ENCODE assay signal across 9 cellular contexts in genomic region chr5:180825768-180826525, GRCh38. TPM values are rescaled to one million over a fixed set of nuclear protein-coding genes. Genes with fewer than 3 reads are reported as not detected.
DNase-seq lines count a peak whose midpoint lies in the region; ATAC-seq and TF ChIP-seq lines count a peak whose summit lies in the region.
"Had no signal": no experiment of that assay in that cellular context is flagged by ENCODE, and none has a peak within 500 bp of the region (broad histone marks: within the 10 kb centered on the region; RNA-seq: fewer than 3 reads in every experiment).

No MANE protein-coding gene starts in this region.

- peaks cover 39% of the 10 kb centered on the region for H3K4me1 Mint-ChIP-seq in T-helper 2 cell treated with Interferon-gamma antibody and Interleukin-4, amounts not matched to agents 5 μg/mL and 100 μg/mL, for 36 hours (ENCODE audit: low read depth)
- peaks cover 23% of the 10 kb centered on the region for H3K4me1 Mint-ChIP-seq in neural progenitor cell

- H3K9me3 Mint-ChIP-seq in T-helper 2 cell treated with Interferon-gamma antibody and Interleukin-4, amounts not matched to agents 5 μg/mL and 100 μg/mL, for 36 hours, result peaks cover 4% of the 10 kb centered on the region
- H3K9me3 Mint-ChIP-seq in neural progenitor cell, result peaks cover 27% of the 10 kb centered on the region

- no peak for ATAC-seq in HG03457 (IDR thresholded peaks at IDR 0.05; ENCODE audit: unreplicated experiment)

- peak; percentile 22 for DNase-seq in T-helper 2 cell treated with Interferon-gamma antibody and Interleukin-4, amounts not matched to agents 5 μg/mL and 100 μg/mL, for 36 hours (ENCODE audit: low spot score)
- DNase-seq in T-helper 2 cell (no peak), amniotic epithelial cell (ENCODE audit: low read depth) (peak; percentile 85), kidney glomerular epithelial cell (lab: John Stamatoyannopoulos, UW) (peak; percentile 94), neural progenitor cell (ENCODE audit: low spot score) (no peak), NCI-H146 treated with DMSO at 0.1 percent for 48 hours (lab: John Stamatoyannopoulos, UW; ENCODE audit: unreplicated experiment) (no peak)

- H3K36me3 Mint-ChIP-seq in T-helper 2 cell treated with Interferon-gamma antibody and Interleukin-4, amounts not matched to agents 5 μg/mL and 100 μg/mL, for 36 hours (ENCODE audit: low read depth), result peaks cover 29% of the 10 kb centered on the region
- H3K36me3 Mint-ChIP-seq in neural progenitor cell, result peaks cover 14% of the 10 kb centered on the region

- H3K9me3 ChIP-seq in neural progenitor cell (ENCODE audit: low read depth), result no peaks in the 10 kb centered on the region

- H3K4me1 ChIP-seq in neural progenitor cell, result peaks cover 8% of the 10 kb centered on the region

- no peak overlapping the region for H2AFZ ChIP-seq in neural progenitor cell (replicated peaks)

- no peak for TF ChIP-seq CTCF in neural progenitor cell (IDR thresholded peaks at IDR 0.05)

- H3K27ac Mint-ChIP-seq in T-helper 2 cell treated with Interferon-gamma antibody and Interleukin-4, amounts not matched to agents 5 μg/mL and 100 μg/mL, for 36 hours, result no peak overlapping the region
- H3K27ac Mint-ChIP-seq in neural progenitor cell, result no peak overlapping the region
- H3K27ac Mint-ChIP-seq: B cell had no signal

- no peaks in the 10 kb centered on the region for H4K20me1 ChIP-seq in neural progenitor cell (ENCODE audit: low read depth)

- H3K27me3 Mint-ChIP-seq in T-helper 2 cell treated with Interferon-gamma antibody and Interleukin-4, amounts not matched to agents 5 μg/mL and 100 μg/mL, for 36 hours (ENCODE audit: low read depth), result no peaks in the 10 kb centered on the region
- H3K27me3 Mint-ChIP-seq in neural progenitor cell (ENCODE audit: insufficient read depth, low read depth), result peaks cover 12% of the 10 kb centered on the region
- H3K27me3 Mint-ChIP-seq: B cell had no signal

- H3K4me3 Mint-ChIP-seq in T-helper 2 cell treated with Interferon-gamma antibody and Interleukin-4, amounts not matched to agents 5 μg/mL and 100 μg/mL, for 36 hours, result no peak overlapping the region
- H3K4me3 Mint-ChIP-seq in neural progenitor cell, result no peak overlapping the region
- H3K4me3 Mint-ChIP-seq: B cell had no signal

- H3K27ac ChIP-seq in temporal lobe (ENCODE audit: low read depth, low read length) (peak overlapping the region; percentile 17), neural progenitor cell (no peak overlapping the region)

- H3K4me2 ChIP-seq in neural progenitor cell, result no peak overlapping the region

- H3K9ac ChIP-seq in neural progenitor cell, result no peak overlapping the region

- H3K79me2 ChIP-seq in neural progenitor cell (ENCODE audit: low read depth), result no peaks in the 10 kb centered on the region

- H3K36me3 ChIP-seq in neural progenitor cell, result no peaks in the 10 kb centered on the region

- peaks cover 11% of the 10 kb centered on the region for H3F3A ChIP-seq in neural progenitor cell (ENCODE audit: low read depth)

- H3K27me3 ChIP-seq in neural progenitor cell, result peaks cover 8% of the 10 kb centered on the region

- H3K4me3 ChIP-seq in neural progenitor cell, result no peak overlapping the region

RNA-seq across cellular contexts. Expression of gene MGAT1, which starts 23.3 kb away (rescaled TPM):
- total RNA-seq in temporal lobe (21.4 TPM), neural progenitor cell (ENCODE audit: low replicate concordance) (31.8 and 67.8 TPM in 2 replicates)

RNA-seq across cellular contexts. Expression of gene ZFP62, which starts 35.1 kb away (rescaled TPM):
- total RNA-seq in temporal lobe (46.7 TPM), neural progenitor cell (ENCODE audit: low replicate concordance) (47.2 and 65.4 TPM in 2 replicates)

Comparison
In these comparisons a context has a peak if more than half of its experiments do, and no peak if none do; other contexts are left out.
1. DNase-seq: peak in T-helper 2 cell treated with Interferon-gamma antibody and Interleukin-4, amounts not matched to agents 5 μg/mL and 100 μg/mL, for 36 hours (single experiment), amniotic epithelial cell (single experiment) and kidney glomerular epithelial cell (single experiment); none in T-helper 2 cell (0 of 5), neural progenitor cell (single experiment) and NCI-H146 treated with DMSO at 0.1 percent for 48 hours (single experiment).